Comparison of ENCODE assay signal across 8 cellular contexts in genomic region chr17:28710948-28711722, GRCh38. TPM values are rescaled to one million over a fixed set of nuclear protein-coding genes. Genes with fewer than 3 reads are reported as not detected.
A peak's percentile ranks its signal among the peaks of the same experiment; 100 is the strongest.
DNase-seq lines count a peak whose midpoint lies in the region; ATAC-seq and TF ChIP-seq lines count a peak whose summit lies in the region.

No MANE protein-coding gene starts in this region.

- H3K27ac Mint-ChIP-seq in natural killer cell treated with Interleukin-12 subunit alpha and Interleukin-12 subunit beta and Interleukin-15 and Interleukin-18, amount 100 ng/mL, for 72 hours, result peak overlapping the region; percentile 85 to 94

- peak overlapping the region; percentile 92 for H3K4me3 Mint-ChIP-seq in natural killer cell treated with Interleukin-12 subunit alpha and Interleukin-12 subunit beta and Interleukin-15 and Interleukin-18, amount 100 ng/mL, for 72 hours

- no peaks in the 10 kb centered on the region for H3K36me3 ChIP-seq in Karpas-422 (ENCODE audit: insufficient read depth, low read length)

- peak overlapping the region; percentile 97 for H3K4me2 ChIP-seq in Karpas-422 (ENCODE audit: low read depth, low read length, poor library complexity, severe bottlenecking)

- H3K4me3 ChIP-seq in Karpas-422 (ENCODE audit: low read length) (peak overlapping the region; percentile 73), fibroblast of pulmonary artery (replicated peaks; ENCODE audit: low read depth, low read length) (peak overlapping the region; percentile 55)

- peak overlapping the region; percentile 83 for H3K27ac ChIP-seq in Karpas-422 (ENCODE audit: low read length)

- H3K9ac ChIP-seq in Karpas-422 (ENCODE audit: low read length), result peak overlapping the region; percentile 92

- H3K79me2 ChIP-seq in Karpas-422 (ENCODE audit: low read length), result no peaks in the 10 kb centered on the region

- peak overlapping the region; percentile 54; the same call in 1 of the 2 replicates for H2AFZ ChIP-seq in Karpas-422 (ENCODE audit: low read length)

- no peaks in the 10 kb centered on the region for H3K9me3 Mint-ChIP-seq in natural killer cell treated with Interleukin-12 subunit alpha and Interleukin-12 subunit beta and Interleukin-15 and Interleukin-18, amount 100 ng/mL, for 72 hours

- peaks cover 12 to 15% of the 10 kb centered on the region in 2 donors for H3K27me3 Mint-ChIP-seq in natural killer cell treated with Interleukin-12 subunit alpha and Interleukin-12 subunit beta and Interleukin-15 and Interleukin-18, amount 100 ng/mL, for 72 hours

- DNase-seq in DMS53 (lab: John Stamatoyannopoulos, UW) (peak; percentile 92), Karpas-422 (peak; percentile 96), RPMI8226 (peak; percentile 86), fibroblast of pulmonary artery (ENCODE audit: low read depth) (peak; percentile 88)
- DNase-seq in activated effector memory CD4-positive, alpha-beta T cell treated with Interleukin-2 at 50 U/mL for 16 hours, result peak; percentile 88
- DNase-seq in natural killer cell treated with Interleukin-12 subunit alpha and Interleukin-12 subunit beta and Interleukin-15 and Interleukin-18, amount 100 ng/mL, for 72 hours (ENCODE audit: low spot score), result peak; percentile 90
- DNase-seq in stimulated activated naive CD4-positive, alpha-beta T cell treated with Interleukin-2 at 50 U/mL for 16 hours (lab: John Stamatoyannopoulos, UW), result peak; percentile 80

- no peaks in the 10 kb centered on the region for H3K9me2 ChIP-seq in Karpas-422 (replicated peaks; ENCODE audit: insufficient read depth, low read length)

- H4K20me1 ChIP-seq in Karpas-422 (ENCODE audit: insufficient read depth, low read depth, low read length), result no peaks in the 10 kb centered on the region

- no peaks in the 10 kb centered on the region for H3K36me3 Mint-ChIP-seq in natural killer cell treated with Interleukin-12 subunit alpha and Interleukin-12 subunit beta and Interleukin-15 and Interleukin-18, amount 100 ng/mL, for 72 hours

- no peaks in the 10 kb centered on the region for H3K9me3 ChIP-seq in Karpas-422 (ENCODE audit: low read length)

- TF ChIP-seq CTCF in fibroblast of pulmonary artery (IDR thresholded peaks at IDR 0.05; ENCODE audit: low read length, missing control alignments), result no peak

- H3K27me3 ChIP-seq in Karpas-422 (ENCODE audit: low read length), result no peaks in the 10 kb centered on the region

- H3K4me1 ChIP-seq in Karpas-422 (ENCODE audit: low read length), result peaks cover 26% of the 10 kb centered on the region

- peaks cover 13 to 17% of the 10 kb centered on the region in 2 donors for H3K4me1 Mint-ChIP-seq in natural killer cell treated with Interleukin-12 subunit alpha and Interleukin-12 subunit beta and Interleukin-15 and Interleukin-18, amount 100 ng/mL, for 72 hours (ENCODE audit: low read depth in 2 of 2)

- peak; percentile 63 for ATAC-seq in GM21717 (IDR thresholded peaks at IDR 0.05; ENCODE audit: unreplicated experiment)
- ATAC-seq in natural killer cell treated with Interleukin-12 subunit alpha and Interleukin-12 subunit beta and Interleukin-15 and Interleukin-18, amount 100 ng/mL, for 72 hours, result peak; percentile 94 to 96

RNA-seq across cellular contexts. Expression of gene PROCA1, which starts 0.6 kb away (rescaled TPM):
- total RNA-seq in Karpas-422 (2014; rRNA removed; shearing (Covaris generic); ENCODE audit: low replicate concordance), result 2.7 and 7.3 TPM in 2 replicates
- total RNA-seq in natural killer cell treated with Interleukin-12 subunit alpha and Interleukin-12 subunit beta and Interleukin-15 and Interleukin-18, amount 100 ng/mL, for 72 hours, result 1 to 10 TPM; 3.7 to 4.6 TPM

RNA-seq across cellular contexts. Expression of gene RAB34, which starts 6.5 kb away (rescaled TPM):
- not detected in 2 replicates for total RNA-seq in Karpas-422 (2014; rRNA removed; shearing (Covaris generic); ENCODE audit: low replicate concordance)
- total RNA-seq in natural killer cell treated with Interleukin-12 subunit alpha and Interleukin-12 subunit beta and Interleukin-15 and Interleukin-18, amount 100 ng/mL, for 72 hours, result 10 to 100 TPM in 1 of 2 donors, 1 to 10 TPM in 1; 8.5 to 25.7 TPM

RNA-seq across cellular contexts. Expression of gene RPL23A, which starts 8.7 kb away (rescaled TPM):
- total RNA-seq in Karpas-422 (2014; rRNA removed; shearing (Covaris generic); ENCODE audit: low replicate concordance), result 1,170 and 1,763 TPM in 2 replicates
- total RNA-seq in natural killer cell treated with Interleukin-12 subunit alpha and Interleukin-12 subunit beta and Interleukin-15 and Interleukin-18, amount 100 ng/mL, for 72 hours, result 1,000 to 10,000 TPM; 1,264 to 1,439 TPM

RNA-seq across cellular contexts. Expression of gene TLCD1, which starts 14.9 kb away (rescaled TPM):
- total RNA-seq in Karpas-422 (2014; rRNA removed; shearing (Covaris generic); ENCODE audit: low replicate concordance), result 2.1 and 3.8 TPM in 2 replicates
- 1 to 10 TPM; 1.5 to 9.7 TPM for total RNA-seq in natural killer cell treated with Interleukin-12 subunit alpha and Interleukin-12 subunit beta and Interleukin-15 and Interleukin-18, amount 100 ng/mL, for 72 hours

RNA-seq across cellular contexts. Expression of gene NEK8, which starts 17.5 kb away (rescaled TPM):
- 9.4 and 13.8 TPM in 2 replicates for total RNA-seq in Karpas-422 (2014; rRNA removed; shearing (Covaris generic); ENCODE audit: low replicate concordance)
- 10 to 100 TPM in 1 of 2 donors, 1 to 10 TPM in 1; 3.2 to 10.2 TPM for total RNA-seq in natural killer cell treated with Interleukin-12 subunit alpha and Interleukin-12 subunit beta and Interleukin-15 and Interleukin-18, amount 100 ng/mL, for 72 hours

Comparison
In these comparisons a context has a peak if more than half of its experiments do, and no peak if none do; other contexts are left out.
1. Peak in every context shown above with its lines: DNase-seq, ATAC-seq, H3K4me3 ChIP-seq and H3K27ac ChIP-seq.